Comparison of ENCODE assay signal across 1 cellular context in genomic region chr17:50151041-50151936, GRCh38.
TF ChIP-seq lines count a peak whose summit lies in the region.

No MANE protein-coding gene starts in this region.

TF ChIP-seq in SK-N-SH, 30 proteins besides CTCF, POLR2A, EP300 and RAD21 (continued from another document):
- TF ChIP-seq, protein P1, sequence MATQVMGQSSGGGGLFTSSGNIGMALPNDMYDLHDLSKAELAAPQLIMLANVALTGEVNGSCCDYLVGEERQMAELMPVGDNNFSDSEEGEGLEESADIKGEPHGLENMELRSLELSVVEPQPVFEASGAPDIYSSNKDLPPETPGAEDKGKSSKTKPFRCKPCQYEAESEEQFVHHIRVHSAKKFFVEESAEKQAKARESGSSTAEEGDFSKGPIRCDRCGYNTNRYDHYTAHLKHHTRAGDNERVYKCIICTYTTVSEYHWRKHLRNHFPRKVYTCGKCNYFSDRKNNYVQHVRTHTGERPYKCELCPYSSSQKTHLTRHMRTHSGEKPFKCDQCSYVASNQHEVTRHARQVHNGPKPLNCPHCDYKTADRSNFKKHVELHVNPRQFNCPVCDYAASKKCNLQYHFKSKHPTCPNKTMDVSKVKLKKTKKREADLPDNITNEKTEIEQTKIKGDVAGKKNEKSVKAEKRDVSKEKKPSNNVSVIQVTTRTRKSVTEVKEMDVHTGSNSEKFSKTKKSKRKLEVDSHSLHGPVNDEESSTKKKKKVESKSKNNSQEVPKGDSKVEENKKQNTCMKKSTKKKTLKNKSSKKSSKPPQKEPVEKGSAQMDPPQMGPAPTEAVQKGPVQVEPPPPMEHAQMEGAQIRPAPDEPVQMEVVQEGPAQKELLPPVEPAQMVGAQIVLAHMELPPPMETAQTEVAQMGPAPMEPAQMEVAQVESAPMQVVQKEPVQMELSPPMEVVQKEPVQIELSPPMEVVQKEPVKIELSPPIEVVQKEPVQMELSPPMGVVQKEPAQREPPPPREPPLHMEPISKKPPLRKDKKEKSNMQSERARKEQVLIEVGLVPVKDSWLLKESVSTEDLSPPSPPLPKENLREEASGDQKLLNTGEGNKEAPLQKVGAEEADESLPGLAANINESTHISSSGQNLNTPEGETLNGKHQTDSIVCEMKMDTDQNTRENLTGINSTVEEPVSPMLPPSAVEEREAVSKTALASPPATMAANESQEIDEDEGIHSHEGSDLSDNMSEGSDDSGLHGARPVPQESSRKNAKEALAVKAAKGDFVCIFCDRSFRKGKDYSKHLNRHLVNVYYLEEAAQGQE (IDR thresholded peaks at IDR 0.05; ENCODE audit: low read depth, low read length) = peak; percentile 72
- TF ChIP-seq MXI1 (IDR thresholded peaks at IDR 0.05; ENCODE audit: low read depth, low read length) (peak; percentile 52; the same call in 1 of the 2 replicates), FOSL2 (IDR thresholded peaks at IDR 0.05; ENCODE audit: borderline replicate concordance, low read depth) (no peak), POLR2AphosphoS5 (IDR thresholded peaks at IDR 0.05; ENCODE audit: low read depth, low read length) (peak; percentile 51), FOXJ3 (CRISPR knock-in tag; IDR thresholded peaks at IDR 0.05) (0 out of 2 replicates have a peak, but pooled peaks have one; percentile 29), EZH2phosphoT487 (IDR thresholded peaks at IDR 0.05; ENCODE audit: borderline replicate concordance, low read depth) (no peak), JUND (IDR thresholded peaks at IDR 0.05) (no peak), GATA2 (CRISPR knock-in tag; IDR thresholded peaks at IDR 0.05) (no peak), NFIC (IDR thresholded peaks at IDR 0.05; ENCODE audit: borderline replicate concordance) (peak; percentile 32; the same call in 1 of the 2 replicates), SMC3 (IDR thresholded peaks at IDR 0.05; ENCODE audit: low read depth, low read length) (no peak), IRF3 (IDR thresholded peaks at IDR 0.05; ENCODE audit: low read depth, low read length) (no peak), SIN3A (IDR thresholded peaks at IDR 0.05; ENCODE audit: borderline replicate concordance, low read depth, low read length) (peak; percentile 91; the same call in 1 of the 2 replicates), MEF2A (IDR thresholded peaks at IDR 0.05; ENCODE audit: borderline replicate concordance, low read depth) (no peak), FOXM1 (IDR thresholded peaks at IDR 0.05; ENCODE audit: low read depth) (0 out of 2 replicates have a peak, but pooled peaks have one; percentile 4), TEAD4 (IDR thresholded peaks at IDR 0.05; ENCODE audit: borderline replicate concordance, insufficient read depth) (no peak), TAF1 (IDR thresholded peaks at IDR 0.05; ENCODE audit: borderline replicate concordance, low read depth, low read length) (peak; percentile 95), TCF12 (IDR thresholded peaks at IDR 0.05) (no peak; the same call in 1 of the 2 replicates), ELF1 (IDR thresholded peaks at IDR 0.05) (peak; percentile 73), RCOR1 (IDR thresholded peaks at IDR 0.05; ENCODE audit: low read length) (peak; percentile 64), RFX5 (IDR thresholded peaks at IDR 0.05; ENCODE audit: low read length) (peak; percentile 40; the same call in 1 of the 2 replicates), CHD2 (IDR thresholded peaks at IDR 0.05; ENCODE audit: low read length, partially characterized antibody) (peak; percentile 86)
- TF ChIP-seq, protein P2, sequence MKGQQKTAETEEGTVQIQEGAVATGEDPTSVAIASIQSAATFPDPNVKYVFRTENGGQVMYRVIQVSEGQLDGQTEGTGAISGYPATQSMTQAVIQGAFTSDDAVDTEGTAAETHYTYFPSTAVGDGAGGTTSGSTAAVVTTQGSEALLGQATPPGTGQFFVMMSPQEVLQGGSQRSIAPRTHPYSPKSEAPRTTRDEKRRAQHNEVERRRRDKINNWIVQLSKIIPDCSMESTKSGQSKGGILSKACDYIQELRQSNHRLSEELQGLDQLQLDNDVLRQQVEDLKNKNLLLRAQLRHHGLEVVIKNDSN (IDR thresholded peaks at IDR 0.05; ENCODE audit: borderline replicate concordance, low read depth) = no peak
- TF ChIP-seq, protein P3, sequence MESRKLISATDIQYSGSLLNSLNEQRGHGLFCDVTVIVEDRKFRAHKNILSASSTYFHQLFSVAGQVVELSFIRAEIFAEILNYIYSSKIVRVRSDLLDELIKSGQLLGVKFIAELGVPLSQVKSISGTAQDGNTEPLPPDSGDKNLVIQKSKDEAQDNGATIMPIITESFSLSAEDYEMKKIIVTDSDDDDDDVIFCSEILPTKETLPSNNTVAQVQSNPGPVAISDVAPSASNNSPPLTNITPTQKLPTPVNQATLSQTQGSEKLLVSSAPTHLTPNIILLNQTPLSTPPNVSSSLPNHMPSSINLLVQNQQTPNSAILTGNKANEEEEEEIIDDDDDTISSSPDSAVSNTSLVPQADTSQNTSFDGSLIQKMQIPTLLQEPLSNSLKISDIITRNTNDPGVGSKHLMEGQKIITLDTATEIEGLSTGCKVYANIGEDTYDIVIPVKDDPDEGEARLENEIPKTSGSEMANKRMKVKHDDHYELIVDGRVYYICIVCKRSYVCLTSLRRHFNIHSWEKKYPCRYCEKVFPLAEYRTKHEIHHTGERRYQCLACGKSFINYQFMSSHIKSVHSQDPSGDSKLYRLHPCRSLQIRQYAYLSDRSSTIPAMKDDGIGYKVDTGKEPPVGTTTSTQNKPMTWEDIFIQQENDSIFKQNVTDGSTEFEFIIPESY (IDR thresholded peaks at IDR 0.05; ENCODE audit: borderline replicate concordance, low read depth) = no peak
